In genomic region chr7:149714081-149714909, GRCh38 we compare ENCODE assay signal across 1 cellular context.
TF ChIP-seq lines count a peak whose summit lies in the region.

No MANE protein-coding gene starts in this region.

TF ChIP-seq in K562, 482 proteins besides CTCF, POLR2A, EP300 and RAD21 (continued from another document):
- no peak for TF ChIP-seq ZNF740 (CRISPR knock-in tag; IDR thresholded peaks at IDR 0.05)
- TF ChIP-seq ZNF740 (tag; IDR thresholded peaks at IDR 0.05), result no peak
- TF ChIP-seq MITF (IDR thresholded peaks at IDR 0.05), result no peak
- TF ChIP-seq KDM1A (IDR thresholded peaks at IDR 0.05), result peak in 1 of 2 experiments; percentile 6; a peak in 1 of 4 replicates
- no peak for TF ChIP-seq ZBTB17 (CRISPR knock-in tag; IDR thresholded peaks at IDR 0.05)
- TF ChIP-seq KDM2B (CRISPR knock-in tag; IDR thresholded peaks at IDR 0.05), result no peak
- no peak for TF ChIP-seq CAMTA2 (CRISPR knock-in tag; conservative IDR thresholded peaks at IDR 0.05)
- no peak for TF ChIP-seq HLTF (IDR thresholded peaks at IDR 0.05)
- TF ChIP-seq FOXJ2 (tag; IDR thresholded peaks at IDR 0.05), result no peak
- TF ChIP-seq ZNF766 (CRISPR knock-in tag; conservative IDR thresholded peaks at IDR 0.05), result peak; percentile 90; the same call in 1 of the 2 replicates
- TF ChIP-seq, protein P1, sequence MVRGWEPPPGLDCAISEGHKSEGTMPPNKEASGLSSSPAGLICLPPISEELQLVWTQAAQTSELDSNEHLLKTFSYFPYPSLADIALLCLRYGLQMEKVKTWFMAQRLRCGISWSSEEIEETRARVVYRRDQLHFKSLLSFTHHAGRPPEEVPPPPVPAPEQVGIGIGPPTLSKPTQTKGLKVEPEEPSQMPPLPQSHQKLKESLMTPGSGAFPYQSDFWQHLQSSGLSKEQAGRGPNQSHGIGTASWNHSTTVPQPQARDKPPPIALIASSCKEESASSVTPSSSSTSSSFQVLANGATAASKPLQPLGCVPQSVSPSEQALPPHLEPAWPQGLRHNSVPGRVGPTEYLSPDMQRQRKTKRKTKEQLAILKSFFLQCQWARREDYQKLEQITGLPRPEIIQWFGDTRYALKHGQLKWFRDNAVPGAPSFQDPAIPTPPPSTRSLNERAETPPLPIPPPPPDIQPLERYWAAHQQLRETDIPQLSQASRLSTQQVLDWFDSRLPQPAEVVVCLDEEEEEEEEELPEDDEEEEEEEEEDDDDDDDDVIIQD (CRISPR knock-in tag; IDR thresholded peaks at IDR 0.05), result no peak
- no peak for TF ChIP-seq PCBP2 (IDR thresholded peaks at IDR 0.05; ENCODE audit: low read depth, low read length, poor library complexity, severe bottlenecking)
- TF ChIP-seq NFXL1 (CRISPR knock-in tag; IDR thresholded peaks at IDR 0.05), result no peak
- TF ChIP-seq MEF2D (tag; conservative IDR thresholded peaks at IDR 0.05; ENCODE audit: low read depth), result no peak
- TF ChIP-seq, protein P2, sequence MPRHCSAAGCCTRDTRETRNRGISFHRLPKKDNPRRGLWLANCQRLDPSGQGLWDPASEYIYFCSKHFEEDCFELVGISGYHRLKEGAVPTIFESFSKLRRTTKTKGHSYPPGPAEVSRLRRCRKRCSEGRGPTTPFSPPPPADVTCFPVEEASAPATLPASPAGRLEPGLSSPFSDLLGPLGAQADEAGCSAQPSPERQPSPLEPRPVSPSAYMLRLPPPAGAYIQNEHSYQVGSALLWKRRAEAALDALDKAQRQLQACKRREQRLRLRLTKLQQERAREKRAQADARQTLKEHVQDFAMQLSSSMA (CRISPR knock-in tag; IDR thresholded peaks at IDR 0.05), result no peak
- TF ChIP-seq ZNF75A (CRISPR knock-in tag; IDR thresholded peaks at IDR 0.05), result no peak
- no peak for TF ChIP-seq ZZZ3 (IDR thresholded peaks at IDR 0.05)
